In genomic region chr5:150000990-150001659, GRCh38 we compare ENCODE assay signal across 1 cellular context.
TF ChIP-seq lines count a peak whose summit lies in the region.

No MANE protein-coding gene starts in this region.

TF ChIP-seq in GM12878, 131 proteins besides CTCF, POLR2A, EP300 and RAD21:
- TF ChIP-seq BMI1 (IDR thresholded peaks at IDR 0.05; ENCODE audit: borderline replicate concordance), result no peak
- TF ChIP-seq MEF2A (IDR thresholded peaks at IDR 0.05; ENCODE audit: insufficient read depth, low read depth, low read length), result no peak
- TF ChIP-seq NFXL1 (IDR thresholded peaks at IDR 0.05; ENCODE audit: borderline replicate concordance), result peak; percentile 87
- peak; percentile 29; the same call in 1 of the 2 replicates for TF ChIP-seq NR2F1 (conservative IDR thresholded peaks at IDR 0.05)
- TF ChIP-seq YY1 (IDR thresholded peaks at IDR 0.05; ENCODE audit: low read depth, low read length), result no peak
- peak; percentile 52; the same call in 1 of the 2 replicates for TF ChIP-seq ZNF207 (IDR thresholded peaks at IDR 0.05; ENCODE audit: borderline replicate concordance)
- TF ChIP-seq SMARCA5 (IDR thresholded peaks at IDR 0.05), result peak; percentile 82; the same call in 1 of the 2 replicates
- TF ChIP-seq NR2C2 (IDR thresholded peaks at IDR 0.05; ENCODE audit: borderline replicate concordance, control insufficient read depth, insufficient read length, low read depth), result no peak
- TF ChIP-seq ESRRA (IDR thresholded peaks at IDR 0.05; ENCODE audit: low read length), result peak; percentile 46; the same call in 1 of the 2 replicates
- TF ChIP-seq CHD4 (IDR thresholded peaks at IDR 0.05), result no peak
- TF ChIP-seq LARP7 (IDR thresholded peaks at IDR 0.05), result peak; percentile 81
- TF ChIP-seq ZBED1 (IDR thresholded peaks at IDR 0.05; ENCODE audit: borderline replicate concordance), result peak; percentile 97
- TF ChIP-seq MLLT1 (IDR thresholded peaks at IDR 0.05), result no peak
